Comparison of ENCODE assay signal across 1 cellular context in the genomic region with DNA sequence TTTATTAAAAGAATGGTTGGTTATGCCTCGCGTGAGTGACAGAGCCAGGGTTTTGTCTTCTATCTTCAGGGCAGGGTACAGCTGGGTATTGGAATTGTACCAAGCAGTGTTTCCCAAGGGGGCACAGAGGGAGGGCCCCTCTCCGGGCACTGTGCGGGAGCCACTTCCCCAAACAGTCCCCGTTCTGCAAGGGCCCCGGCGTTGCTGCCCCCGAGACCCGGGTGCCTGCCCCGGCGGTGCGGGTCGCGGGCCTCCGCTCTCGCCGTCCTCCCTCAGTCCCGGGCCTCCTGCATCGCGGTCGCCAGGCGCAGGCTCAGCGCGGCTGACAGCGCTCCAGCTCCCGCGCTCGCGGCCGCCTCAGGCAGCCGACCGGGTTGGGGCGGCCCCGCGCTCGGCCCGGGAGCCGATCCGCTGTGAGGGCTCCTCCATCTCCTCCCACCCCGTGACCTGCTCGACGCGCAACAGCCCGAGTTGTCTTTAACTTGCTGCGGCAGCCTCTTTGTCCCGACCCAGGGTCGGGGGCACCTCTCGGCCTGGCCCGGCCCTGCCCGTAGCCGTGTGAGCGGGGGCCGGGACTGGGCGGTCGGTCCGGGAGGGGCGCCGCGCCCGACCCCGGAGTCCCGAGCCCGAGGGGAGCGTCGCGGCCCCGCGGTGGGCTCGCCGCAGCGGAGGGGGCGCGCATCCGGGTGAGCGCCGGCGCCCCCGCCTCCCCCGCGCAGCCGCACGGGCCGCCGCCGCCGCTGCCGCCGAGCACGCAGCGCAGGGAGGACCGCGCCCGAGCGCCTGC.
TF ChIP-seq lines count a peak whose summit lies in the region.

No MANE protein-coding gene starts in this region.

TF ChIP-seq in GM12878, 131 proteins besides CTCF, POLR2A, EP300 and RAD21:
- TF ChIP-seq PRDM15 (CRISPR knock-in tag; IDR thresholded peaks at IDR 0.05) = no peak
- TF ChIP-seq NRF1 (conservative IDR thresholded peaks at IDR 0.05; ENCODE audit: low read depth, low read length) = 0 out of 2 replicates have a peak, but pooled peaks have one; percentile 1
- TF ChIP-seq, protein P1, sequence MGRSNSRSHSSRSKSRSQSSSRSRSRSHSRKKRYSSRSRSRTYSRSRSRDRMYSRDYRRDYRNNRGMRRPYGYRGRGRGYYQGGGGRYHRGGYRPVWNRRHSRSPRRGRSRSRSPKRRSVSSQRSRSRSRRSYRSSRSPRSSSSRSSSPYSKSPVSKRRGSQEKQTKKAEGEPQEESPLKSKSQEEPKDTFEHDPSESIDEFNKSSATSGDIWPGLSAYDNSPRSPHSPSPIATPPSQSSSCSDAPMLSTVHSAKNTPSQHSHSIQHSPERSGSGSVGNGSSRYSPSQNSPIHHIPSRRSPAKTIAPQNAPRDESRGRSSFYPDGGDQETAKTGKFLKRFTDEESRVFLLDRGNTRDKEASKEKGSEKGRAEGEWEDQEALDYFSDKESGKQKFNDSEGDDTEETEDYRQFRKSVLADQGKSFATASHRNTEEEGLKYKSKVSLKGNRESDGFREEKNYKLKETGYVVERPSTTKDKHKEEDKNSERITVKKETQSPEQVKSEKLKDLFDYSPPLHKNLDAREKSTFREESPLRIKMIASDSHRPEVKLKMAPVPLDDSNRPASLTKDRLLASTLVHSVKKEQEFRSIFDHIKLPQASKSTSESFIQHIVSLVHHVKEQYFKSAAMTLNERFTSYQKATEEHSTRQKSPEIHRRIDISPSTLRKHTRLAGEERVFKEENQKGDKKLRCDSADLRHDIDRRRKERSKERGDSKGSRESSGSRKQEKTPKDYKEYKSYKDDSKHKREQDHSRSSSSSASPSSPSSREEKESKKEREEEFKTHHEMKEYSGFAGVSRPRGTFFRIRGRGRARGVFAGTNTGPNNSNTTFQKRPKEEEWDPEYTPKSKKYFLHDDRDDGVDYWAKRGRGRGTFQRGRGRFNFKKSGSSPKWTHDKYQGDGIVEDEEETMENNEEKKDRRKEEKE (IDR thresholded peaks at IDR 0.05) = no peak
- 0 out of 2 replicates have a peak, but pooled peaks have one; percentile 69 for TF ChIP-seq ZSCAN29 (IDR thresholded peaks at IDR 0.05)
- 0 out of 2 replicates have a peak, but pooled peaks have one; percentile 34 for TF ChIP-seq EED (IDR thresholded peaks at IDR 0.05; ENCODE audit: low read depth)
- peak; percentile 84 for TF ChIP-seq IKZF1 (conservative IDR thresholded peaks at IDR 0.05)
- peak; percentile 95 for TF ChIP-seq LARP7 (IDR thresholded peaks at IDR 0.05)
- TF ChIP-seq, protein P2, sequence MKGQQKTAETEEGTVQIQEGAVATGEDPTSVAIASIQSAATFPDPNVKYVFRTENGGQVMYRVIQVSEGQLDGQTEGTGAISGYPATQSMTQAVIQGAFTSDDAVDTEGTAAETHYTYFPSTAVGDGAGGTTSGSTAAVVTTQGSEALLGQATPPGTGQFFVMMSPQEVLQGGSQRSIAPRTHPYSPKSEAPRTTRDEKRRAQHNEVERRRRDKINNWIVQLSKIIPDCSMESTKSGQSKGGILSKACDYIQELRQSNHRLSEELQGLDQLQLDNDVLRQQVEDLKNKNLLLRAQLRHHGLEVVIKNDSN (IDR thresholded peaks at IDR 0.05; ENCODE audit: borderline replicate concordance, extremely low read length, insufficient read depth, low read depth, low read length) = peak; percentile 46
- peak in 1 of 2 experiments; percentile 66; a peak in 1 of 3 replicates for TF ChIP-seq EGR1 (IDR thresholded peaks at IDR 0.05; ENCODE audit: borderline replicate concordance in 1 of 2, low read depth in 2 of 2, low read length in 2 of 2)
- peak; percentile 84; the same call in 1 of the 2 replicates for TF ChIP-seq ZNF217 (IDR thresholded peaks at IDR 0.05)
- peak; percentile 28 for TF ChIP-seq RELA (IDR thresholded peaks at IDR 0.05; ENCODE audit: borderline replicate concordance, partially characterized antibody)
- TF ChIP-seq REST (IDR thresholded peaks at IDR 0.05; ENCODE audit: low read depth, low read length) = no peak
- TF ChIP-seq ZNF24 (IDR thresholded peaks at IDR 0.05) = 0 out of 2 replicates have a peak, but pooled peaks have one; percentile 23
- TF ChIP-seq SMARCA5 (IDR thresholded peaks at IDR 0.05) = peak; percentile 85; the same call in 1 of the 2 replicates
- no peak for TF ChIP-seq NR2C2 (IDR thresholded peaks at IDR 0.05; ENCODE audit: borderline replicate concordance, control insufficient read depth, insufficient read length, low read depth)
- peak; percentile 50; the same call in 1 of the 2 replicates for TF ChIP-seq SPI1 (IDR thresholded peaks at IDR 0.05; ENCODE audit: borderline replicate concordance, insufficient read depth, low read depth, low read length)
- peak; percentile 89 for TF ChIP-seq DPF2 (IDR thresholded peaks at IDR 0.05)
- TF ChIP-seq BACH1 (IDR thresholded peaks at IDR 0.05; ENCODE audit: borderline replicate concordance) = peak; percentile 87
- no peak for TF ChIP-seq ZNF274 (IDR thresholded peaks at IDR 0.05; ENCODE audit: insufficient read depth, insufficient read length)
- TF ChIP-seq IRF4 (IDR thresholded peaks at IDR 0.05; ENCODE audit: low read depth, low read length) = no peak
- TF ChIP-seq NR2F1 (conservative IDR thresholded peaks at IDR 0.05) = peak; percentile 75
- TF ChIP-seq, protein P3, sequence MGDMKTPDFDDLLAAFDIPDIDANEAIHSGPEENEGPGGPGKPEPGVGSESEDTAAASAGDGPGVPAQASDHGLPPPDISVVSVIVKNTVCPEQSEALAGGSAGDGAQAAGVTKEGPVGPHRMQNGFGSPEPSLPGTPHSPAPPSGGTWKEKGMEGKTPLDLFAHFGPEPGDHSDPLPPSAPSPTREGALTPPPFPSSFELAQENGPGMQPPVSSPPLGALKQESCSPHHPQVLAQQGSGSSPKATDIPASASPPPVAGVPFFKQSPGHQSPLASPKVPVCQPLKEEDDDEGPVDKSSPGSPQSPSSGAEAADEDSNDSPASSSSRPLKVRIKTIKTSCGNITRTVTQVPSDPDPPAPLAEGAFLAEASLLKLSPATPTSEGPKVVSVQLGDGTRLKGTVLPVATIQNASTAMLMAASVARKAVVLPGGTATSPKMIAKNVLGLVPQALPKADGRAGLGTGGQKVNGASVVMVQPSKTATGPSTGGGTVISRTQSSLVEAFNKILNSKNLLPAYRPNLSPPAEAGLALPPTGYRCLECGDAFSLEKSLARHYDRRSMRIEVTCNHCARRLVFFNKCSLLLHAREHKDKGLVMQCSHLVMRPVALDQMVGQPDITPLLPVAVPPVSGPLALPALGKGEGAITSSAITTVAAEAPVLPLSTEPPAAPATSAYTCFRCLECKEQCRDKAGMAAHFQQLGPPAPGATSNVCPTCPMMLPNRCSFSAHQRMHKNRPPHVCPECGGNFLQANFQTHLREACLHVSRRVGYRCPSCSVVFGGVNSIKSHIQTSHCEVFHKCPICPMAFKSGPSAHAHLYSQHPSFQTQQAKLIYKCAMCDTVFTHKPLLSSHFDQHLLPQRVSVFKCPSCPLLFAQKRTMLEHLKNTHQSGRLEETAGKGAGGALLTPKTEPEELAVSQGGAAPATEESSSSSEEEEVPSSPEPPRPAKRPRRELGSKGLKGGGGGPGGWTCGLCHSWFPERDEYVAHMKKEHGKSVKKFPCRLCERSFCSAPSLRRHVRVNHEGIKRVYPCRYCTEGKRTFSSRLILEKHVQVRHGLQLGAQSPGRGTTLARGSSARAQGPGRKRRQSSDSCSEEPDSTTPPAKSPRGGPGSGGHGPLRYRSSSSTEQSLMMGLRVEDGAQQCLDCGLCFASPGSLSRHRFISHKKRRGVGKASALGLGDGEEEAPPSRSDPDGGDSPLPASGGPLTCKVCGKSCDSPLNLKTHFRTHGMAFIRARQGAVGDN (IDR thresholded peaks at IDR 0.05) = peak; percentile 80
- no peak for TF ChIP-seq SP1 (IDR thresholded peaks at IDR 0.05; ENCODE audit: low read depth, low read length)
- peak in 1 of 2 experiments; percentile 68; a peak in 2 of 4 replicates for TF ChIP-seq BHLHE40 (IDR thresholded peaks at IDR 0.05; ENCODE audit: borderline replicate concordance in 1 of 2, low read depth in 2 of 2, low read length in 1 of 2)
- no peak for TF ChIP-seq TCF7 (IDR thresholded peaks at IDR 0.05; ENCODE audit: borderline replicate concordance)
- TF ChIP-seq PKNOX1 (IDR thresholded peaks at IDR 0.05) = peak; percentile 48; the same call in 1 of the 2 replicates
- TF ChIP-seq NFXL1 (IDR thresholded peaks at IDR 0.05; ENCODE audit: borderline replicate concordance) = peak; percentile 80; the same call in 1 of the 2 replicates
- TF ChIP-seq MXI1 (IDR thresholded peaks at IDR 0.05; ENCODE audit: low read depth, low read length) = 0 out of 2 replicates have a peak, but pooled peaks have one; percentile 24
- peak; percentile 94; the same call in 1 of the 2 replicates for TF ChIP-seq GATAD2B (conservative IDR thresholded peaks at IDR 0.05; ENCODE audit: low read depth)
- TF ChIP-seq NKRF (conservative IDR thresholded peaks at IDR 0.05) = peak; percentile 70; the same call in 1 of the 2 replicates
